1 cellular context compared by ENCODE assay signal in genomic region chr2:202780514-202781021, GRCh38.
TF ChIP-seq lines count a peak whose summit lies in the region.

No MANE protein-coding gene starts in this region.

TF ChIP-seq in GM12878, 131 proteins besides CTCF, POLR2A, EP300 and RAD21 (continued from another document):
- TF ChIP-seq, protein P1, sequence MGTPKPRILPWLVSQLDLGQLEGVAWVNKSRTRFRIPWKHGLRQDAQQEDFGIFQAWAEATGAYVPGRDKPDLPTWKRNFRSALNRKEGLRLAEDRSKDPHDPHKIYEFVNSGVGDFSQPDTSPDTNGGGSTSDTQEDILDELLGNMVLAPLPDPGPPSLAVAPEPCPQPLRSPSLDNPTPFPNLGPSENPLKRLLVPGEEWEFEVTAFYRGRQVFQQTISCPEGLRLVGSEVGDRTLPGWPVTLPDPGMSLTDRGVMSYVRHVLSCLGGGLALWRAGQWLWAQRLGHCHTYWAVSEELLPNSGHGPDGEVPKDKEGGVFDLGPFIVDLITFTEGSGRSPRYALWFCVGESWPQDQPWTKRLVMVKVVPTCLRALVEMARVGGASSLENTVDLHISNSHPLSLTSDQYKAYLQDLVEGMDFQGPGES (IDR thresholded peaks at IDR 0.05), result no peak
- peak; percentile 71; the same call in 1 of the 2 replicates for TF ChIP-seq MEF2A (IDR thresholded peaks at IDR 0.05; ENCODE audit: insufficient read depth, low read depth, low read length)
- TF ChIP-seq POLR2AphosphoS5 (IDR thresholded peaks at IDR 0.05; ENCODE audit: low read length), result no peak
- no peak for TF ChIP-seq HDGF (IDR thresholded peaks at IDR 0.05)
- peak in 1 of 2 experiments; percentile 70; a peak in 2 of 4 replicates for TF ChIP-seq IKZF2 (IDR thresholded peaks at IDR 0.05)
- TF ChIP-seq IRF4 (IDR thresholded peaks at IDR 0.05; ENCODE audit: low read depth, low read length), result peak; percentile 84
- no peak for TF ChIP-seq IRF5 (IDR thresholded peaks at IDR 0.05; ENCODE audit: borderline replicate concordance)
- TF ChIP-seq CHD4 (IDR thresholded peaks at IDR 0.05), result no peak
- TF ChIP-seq SMAD1 (IDR thresholded peaks at IDR 0.05; ENCODE audit: low read depth, partially characterized antibody), result no peak
- TF ChIP-seq RELA (IDR thresholded peaks at IDR 0.05; ENCODE audit: borderline replicate concordance, partially characterized antibody), result no peak
- TF ChIP-seq, protein P2, sequence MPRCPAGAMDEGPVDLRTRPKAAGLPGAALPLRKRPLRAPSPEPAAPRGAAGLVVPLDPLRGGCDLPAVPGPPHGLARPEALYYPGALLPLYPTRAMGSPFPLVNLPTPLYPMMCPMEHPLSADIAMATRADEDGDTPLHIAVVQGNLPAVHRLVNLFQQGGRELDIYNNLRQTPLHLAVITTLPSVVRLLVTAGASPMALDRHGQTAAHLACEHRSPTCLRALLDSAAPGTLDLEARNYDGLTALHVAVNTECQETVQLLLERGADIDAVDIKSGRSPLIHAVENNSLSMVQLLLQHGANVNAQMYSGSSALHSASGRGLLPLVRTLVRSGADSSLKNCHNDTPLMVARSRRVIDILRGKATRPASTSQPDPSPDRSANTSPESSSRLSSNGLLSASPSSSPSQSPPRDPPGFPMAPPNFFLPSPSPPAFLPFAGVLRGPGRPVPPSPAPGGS (IDR thresholded peaks at IDR 0.05; ENCODE audit: borderline replicate concordance, insufficient read depth, low read depth, low read length, poor library complexity, severe bottlenecking), result peak; percentile 69
- TF ChIP-seq BCL11A (IDR thresholded peaks at IDR 0.05; ENCODE audit: low read depth, low read length), result peak; percentile 85; the same call in 1 of the 2 replicates
- peak in 1 of 2 experiments; percentile 43; a peak in 2 of 4 replicates for TF ChIP-seq BHLHE40 (IDR thresholded peaks at IDR 0.05; ENCODE audit: borderline replicate concordance in 1 of 2, low read depth in 2 of 2, low read length in 1 of 2)
- TF ChIP-seq SMARCA5 (IDR thresholded peaks at IDR 0.05), result no peak
- TF ChIP-seq, protein P3, sequence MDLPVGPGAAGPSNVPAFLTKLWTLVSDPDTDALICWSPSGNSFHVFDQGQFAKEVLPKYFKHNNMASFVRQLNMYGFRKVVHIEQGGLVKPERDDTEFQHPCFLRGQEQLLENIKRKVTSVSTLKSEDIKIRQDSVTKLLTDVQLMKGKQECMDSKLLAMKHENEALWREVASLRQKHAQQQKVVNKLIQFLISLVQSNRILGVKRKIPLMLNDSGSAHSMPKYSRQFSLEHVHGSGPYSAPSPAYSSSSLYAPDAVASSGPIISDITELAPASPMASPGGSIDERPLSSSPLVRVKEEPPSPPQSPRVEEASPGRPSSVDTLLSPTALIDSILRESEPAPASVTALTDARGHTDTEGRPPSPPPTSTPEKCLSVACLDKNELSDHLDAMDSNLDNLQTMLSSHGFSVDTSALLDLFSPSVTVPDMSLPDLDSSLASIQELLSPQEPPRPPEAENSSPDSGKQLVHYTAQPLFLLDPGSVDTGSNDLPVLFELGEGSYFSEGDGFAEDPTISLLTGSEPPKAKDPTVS (IDR thresholded peaks at IDR 0.05; ENCODE audit: low read depth, low read length), result no peak
- no peak for TF ChIP-seq NFYA (IDR thresholded peaks at IDR 0.05; ENCODE audit: borderline replicate concordance, low read depth, low read length)
- peak; percentile 74 for TF ChIP-seq MEF2B (IDR thresholded peaks at IDR 0.05; ENCODE audit: partially characterized antibody, poor library complexity, severe bottlenecking)
- TF ChIP-seq CREB1 (IDR thresholded peaks at IDR 0.05; ENCODE audit: low read depth), result 0 out of 2 replicates have a peak, but pooled peaks have one; percentile 14
- peak; percentile 90; the same call in 1 of the 2 replicates for TF ChIP-seq MTA3 (IDR thresholded peaks at IDR 0.05; ENCODE audit: borderline replicate concordance, low read length)
- TF ChIP-seq TAF1 (IDR thresholded peaks at IDR 0.05; ENCODE audit: borderline replicate concordance, low read depth, low read length), result no peak
- TF ChIP-seq JUNB (IDR thresholded peaks at IDR 0.05), result peak; percentile 99
- peak; percentile 96 for TF ChIP-seq RUNX3 (IDR thresholded peaks at IDR 0.05; ENCODE audit: low read length)
